Comparison of ENCODE assay signal across 1 cellular context in the genomic region with DNA sequence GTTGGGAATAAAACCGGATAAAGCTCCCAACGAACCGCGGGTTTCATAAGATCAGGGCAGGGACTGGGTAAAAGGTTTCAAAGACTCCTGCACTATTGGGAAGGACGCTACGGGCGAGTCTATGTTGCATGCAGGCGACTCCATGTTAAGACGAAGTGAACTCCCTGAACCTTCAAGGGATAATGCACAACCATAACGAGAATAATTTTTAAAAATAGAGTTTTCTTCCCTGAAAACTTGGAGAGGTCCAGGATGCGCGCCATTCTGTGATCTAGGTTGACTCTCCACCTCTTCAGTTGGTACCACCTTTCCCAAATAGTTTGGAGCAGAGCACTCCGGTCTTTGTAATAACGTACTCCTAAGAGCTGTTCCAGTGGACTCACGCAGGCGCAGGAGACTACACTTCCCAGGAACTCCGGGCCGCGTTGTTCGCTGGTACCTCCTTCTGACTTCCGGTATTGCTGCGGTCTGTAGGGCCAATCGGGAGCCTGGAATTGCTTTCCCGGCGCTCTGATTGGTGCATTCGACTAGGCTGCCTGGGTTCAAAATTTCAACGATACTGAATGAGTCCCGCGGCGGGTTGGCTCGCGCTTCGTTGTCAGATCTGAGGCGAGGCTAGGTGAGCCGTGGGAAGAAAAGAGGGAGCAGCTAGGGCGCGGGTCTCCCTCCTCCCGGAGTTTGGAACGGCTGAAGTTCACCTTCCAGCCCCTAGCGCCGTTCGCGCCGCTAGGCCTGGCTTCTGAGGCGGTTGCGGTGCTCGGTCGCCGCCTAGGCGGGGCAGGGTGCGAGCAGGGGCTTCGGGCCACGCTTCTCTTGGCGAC.
TF ChIP-seq lines count a peak whose summit lies in the region.

Gene TPX2, plus strand, starts transcription at position 562 of the 821 bp plus-strand sequence. CDS start 18,187 bp downstream, outside the sequence.

TF ChIP-seq in K562, 482 proteins besides CTCF, POLR2A, EP300 and RAD21 (continued from another document and continues in another):
- TF ChIP-seq ETV5 (CRISPR knock-in tag; IDR thresholded peaks at IDR 0.05; ENCODE audit: low read depth): 0 out of 2 replicates have a peak, but pooled peaks have one; percentile 40
- TF ChIP-seq USF1 (CRISPR knock-in tag; IDR thresholded peaks at IDR 0.05): no peak
- no peak for TF ChIP-seq TAL1 (IDR thresholded peaks at IDR 0.05)
- no peak for TF ChIP-seq ZNF224 (CRISPR knock-in tag; IDR thresholded peaks at IDR 0.05)
- no peak for TF ChIP-seq ZC3H11A (IDR thresholded peaks at IDR 0.05; ENCODE audit: low read depth, low read length)
- no peak; the same call in 1 of the 2 replicates for TF ChIP-seq NR2C2 (CRISPR knock-in tag; IDR thresholded peaks at IDR 0.05)
- TF ChIP-seq NR2C2 (tag; IDR thresholded peaks at IDR 0.05): peak; percentile 77; the same call in 1 of the 2 replicates
- no peak for TF ChIP-seq ZNF695 (CRISPR knock-in tag; IDR thresholded peaks at IDR 0.05)
- TF ChIP-seq EHMT2 (IDR thresholded peaks at IDR 0.05): no peak
- TF ChIP-seq SMARCE1 (IDR thresholded peaks at IDR 0.05): no peak; the same call in 1 of the 2 replicates
- no peak for TF ChIP-seq MAFF (IDR thresholded peaks at IDR 0.05; ENCODE audit: low read length)
- TF ChIP-seq ATF4 (CRISPR knock-in tag; IDR thresholded peaks at IDR 0.05): no peak
- TF ChIP-seq ZNF280A (IDR thresholded peaks at IDR 0.05; ENCODE audit: low read depth, partially characterized antibody): no peak
- TF ChIP-seq, protein P1, sequence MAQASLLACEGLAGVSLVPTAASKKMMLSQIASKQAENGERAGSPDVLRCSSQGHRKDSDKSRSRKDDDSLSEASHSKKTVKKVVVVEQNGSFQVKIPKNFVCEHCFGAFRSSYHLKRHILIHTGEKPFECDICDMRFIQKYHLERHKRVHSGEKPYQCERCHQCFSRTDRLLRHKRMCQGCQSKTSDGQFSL (CRISPR knock-in tag; IDR thresholded peaks at IDR 0.05): no peak
- TF ChIP-seq, protein P1 (tag; IDR thresholded peaks at IDR 0.05): no peak
- no peak for TF ChIP-seq CAMTA2 (CRISPR knock-in tag; conservative IDR thresholded peaks at IDR 0.05)
- TF ChIP-seq MTA1 (IDR thresholded peaks at IDR 0.05; ENCODE audit: borderline replicate concordance): no peak
- TF ChIP-seq THRA (IDR thresholded peaks at IDR 0.05): no peak
- TF ChIP-seq, protein P2, sequence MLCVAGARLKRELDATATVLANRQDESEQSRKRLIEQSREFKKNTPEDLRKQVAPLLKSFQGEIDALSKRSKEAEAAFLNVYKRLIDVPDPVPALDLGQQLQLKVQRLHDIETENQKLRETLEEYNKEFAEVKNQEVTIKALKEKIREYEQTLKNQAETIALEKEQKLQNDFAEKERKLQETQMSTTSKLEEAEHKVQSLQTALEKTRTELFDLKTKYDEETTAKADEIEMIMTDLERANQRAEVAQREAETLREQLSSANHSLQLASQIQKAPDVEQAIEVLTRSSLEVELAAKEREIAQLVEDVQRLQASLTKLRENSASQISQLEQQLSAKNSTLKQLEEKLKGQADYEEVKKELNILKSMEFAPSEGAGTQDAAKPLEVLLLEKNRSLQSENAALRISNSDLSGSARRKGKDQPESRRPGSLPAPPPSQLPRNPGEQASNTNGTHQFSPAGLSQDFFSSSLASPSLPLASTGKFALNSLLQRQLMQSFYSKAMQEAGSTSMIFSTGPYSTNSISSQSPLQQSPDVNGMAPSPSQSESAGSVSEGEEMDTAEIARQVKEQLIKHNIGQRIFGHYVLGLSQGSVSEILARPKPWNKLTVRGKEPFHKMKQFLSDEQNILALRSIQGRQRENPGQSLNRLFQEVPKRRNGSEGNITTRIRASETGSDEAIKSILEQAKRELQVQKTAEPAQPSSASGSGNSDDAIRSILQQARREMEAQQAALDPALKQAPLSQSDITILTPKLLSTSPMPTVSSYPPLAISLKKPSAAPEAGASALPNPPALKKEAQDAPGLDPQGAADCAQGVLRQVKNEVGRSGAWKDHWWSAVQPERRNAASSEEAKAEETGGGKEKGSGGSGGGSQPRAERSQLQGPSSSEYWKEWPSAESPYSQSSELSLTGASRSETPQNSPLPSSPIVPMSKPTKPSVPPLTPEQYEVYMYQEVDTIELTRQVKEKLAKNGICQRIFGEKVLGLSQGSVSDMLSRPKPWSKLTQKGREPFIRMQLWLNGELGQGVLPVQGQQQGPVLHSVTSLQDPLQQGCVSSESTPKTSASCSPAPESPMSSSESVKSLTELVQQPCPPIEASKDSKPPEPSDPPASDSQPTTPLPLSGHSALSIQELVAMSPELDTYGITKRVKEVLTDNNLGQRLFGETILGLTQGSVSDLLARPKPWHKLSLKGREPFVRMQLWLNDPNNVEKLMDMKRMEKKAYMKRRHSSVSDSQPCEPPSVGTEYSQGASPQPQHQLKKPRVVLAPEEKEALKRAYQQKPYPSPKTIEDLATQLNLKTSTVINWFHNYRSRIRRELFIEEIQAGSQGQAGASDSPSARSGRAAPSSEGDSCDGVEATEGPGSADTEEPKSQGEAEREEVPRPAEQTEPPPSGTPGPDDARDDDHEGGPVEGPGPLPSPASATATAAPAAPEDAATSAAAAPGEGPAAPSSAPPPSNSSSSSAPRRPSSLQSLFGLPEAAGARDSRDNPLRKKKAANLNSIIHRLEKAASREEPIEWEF (CRISPR knock-in tag; IDR thresholded peaks at IDR 0.05): no peak
- TF ChIP-seq ZNF124 (CRISPR knock-in tag; IDR thresholded peaks at IDR 0.05): no peak
- TF ChIP-seq, protein P3, sequence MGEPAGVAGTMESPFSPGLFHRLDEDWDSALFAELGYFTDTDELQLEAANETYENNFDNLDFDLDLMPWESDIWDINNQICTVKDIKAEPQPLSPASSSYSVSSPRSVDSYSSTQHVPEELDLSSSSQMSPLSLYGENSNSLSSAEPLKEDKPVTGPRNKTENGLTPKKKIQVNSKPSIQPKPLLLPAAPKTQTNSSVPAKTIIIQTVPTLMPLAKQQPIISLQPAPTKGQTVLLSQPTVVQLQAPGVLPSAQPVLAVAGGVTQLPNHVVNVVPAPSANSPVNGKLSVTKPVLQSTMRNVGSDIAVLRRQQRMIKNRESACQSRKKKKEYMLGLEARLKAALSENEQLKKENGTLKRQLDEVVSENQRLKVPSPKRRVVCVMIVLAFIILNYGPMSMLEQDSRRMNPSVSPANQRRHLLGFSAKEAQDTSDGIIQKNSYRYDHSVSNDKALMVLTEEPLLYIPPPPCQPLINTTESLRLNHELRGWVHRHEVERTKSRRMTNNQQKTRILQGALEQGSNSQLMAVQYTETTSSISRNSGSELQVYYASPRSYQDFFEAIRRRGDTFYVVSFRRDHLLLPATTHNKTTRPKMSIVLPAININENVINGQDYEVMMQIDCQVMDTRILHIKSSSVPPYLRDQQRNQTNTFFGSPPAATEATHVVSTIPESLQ (CRISPR knock-in tag; IDR thresholded peaks at IDR 0.05): no peak; the same call in 1 of the 2 replicates
- TF ChIP-seq PTTG1 (tag; IDR thresholded peaks at IDR 0.05; ENCODE audit: low read depth): no peak
- TF ChIP-seq, protein P4, sequence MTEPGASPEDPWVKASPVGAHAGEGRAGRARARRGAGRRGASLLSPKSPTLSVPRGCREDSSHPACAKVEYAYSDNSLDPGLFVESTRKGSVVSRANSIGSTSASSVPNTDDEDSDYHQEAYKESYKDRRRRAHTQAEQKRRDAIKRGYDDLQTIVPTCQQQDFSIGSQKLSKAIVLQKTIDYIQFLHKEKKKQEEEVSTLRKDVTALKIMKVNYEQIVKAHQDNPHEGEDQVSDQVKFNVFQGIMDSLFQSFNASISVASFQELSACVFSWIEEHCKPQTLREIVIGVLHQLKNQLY (CRISPR knock-in tag; conservative IDR thresholded peaks at IDR 0.05): no peak
- TF ChIP-seq GATAD2A (IDR thresholded peaks at IDR 0.05): 0 out of 2 replicates have a peak, but pooled peaks have one; percentile 27
- no peak for TF ChIP-seq ZC3H8 (IDR thresholded peaks at IDR 0.05)
- no peak for TF ChIP-seq ZNF551 (CRISPR knock-in tag; IDR thresholded peaks at IDR 0.05)
- no peak for TF ChIP-seq RFX1 (IDR thresholded peaks at IDR 0.05)
- TF ChIP-seq MYNN (IDR thresholded peaks at IDR 0.05): no peak; the same call in 1 of the 2 replicates
- no peak for TF ChIP-seq MYNN (CRISPR knock-in tag; IDR thresholded peaks at IDR 0.05)
- TF ChIP-seq ZNF217 (CRISPR knock-in tag; IDR thresholded peaks at IDR 0.05): no peak
- TF ChIP-seq ZKSCAN8 (CRISPR knock-in tag; IDR thresholded peaks at IDR 0.05): no peak
- no peak for TF ChIP-seq U2AF2 (optimal IDR thresholded peaks at IDR 0.05; ENCODE audit: low read depth, low read length)
- TF ChIP-seq, protein P5, sequence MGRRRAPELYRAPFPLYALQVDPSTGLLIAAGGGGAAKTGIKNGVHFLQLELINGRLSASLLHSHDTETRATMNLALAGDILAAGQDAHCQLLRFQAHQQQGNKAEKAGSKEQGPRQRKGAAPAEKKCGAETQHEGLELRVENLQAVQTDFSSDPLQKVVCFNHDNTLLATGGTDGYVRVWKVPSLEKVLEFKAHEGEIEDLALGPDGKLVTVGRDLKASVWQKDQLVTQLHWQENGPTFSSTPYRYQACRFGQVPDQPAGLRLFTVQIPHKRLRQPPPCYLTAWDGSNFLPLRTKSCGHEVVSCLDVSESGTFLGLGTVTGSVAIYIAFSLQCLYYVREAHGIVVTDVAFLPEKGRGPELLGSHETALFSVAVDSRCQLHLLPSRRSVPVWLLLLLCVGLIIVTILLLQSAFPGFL (CRISPR knock-in tag; IDR thresholded peaks at IDR 0.05): peak; percentile 27; the same call in 1 of the 2 replicates
- peak; percentile 90 for TF ChIP-seq RBM25 (IDR thresholded peaks at IDR 0.05; ENCODE audit: low read depth, low read length, severe bottlenecking)
- TF ChIP-seq HOXB6 (CRISPR knock-in tag; IDR thresholded peaks at IDR 0.05; ENCODE audit: borderline replicate concordance): no peak
- TF ChIP-seq ZNF398 (CRISPR knock-in tag; IDR thresholded peaks at IDR 0.05): no peak
- no peak for TF ChIP-seq EWSR1 (IDR thresholded peaks at IDR 0.05; ENCODE audit: borderline replicate concordance, low read depth, partially characterized antibody)
- TF ChIP-seq TCF3 (CRISPR knock-in tag; IDR thresholded peaks at IDR 0.05): no peak
- peak; percentile 12; the same call in 1 of the 2 replicates for TF ChIP-seq PKNOX1 (IDR thresholded peaks at IDR 0.05)
- TF ChIP-seq SNAPC5 (CRISPR knock-in tag; IDR thresholded peaks at IDR 0.05): no peak
- TF ChIP-seq CEBPG (CRISPR knock-in tag; IDR thresholded peaks at IDR 0.05): no peak
- TF ChIP-seq CEBPG (tag; conservative IDR thresholded peaks at IDR 0.05 in 1 of 2, IDR thresholded peaks at IDR 0.05 in 1 of 2): no peak
- no peak for TF ChIP-seq MAFK (IDR thresholded peaks at IDR 0.05; ENCODE audit: low read length)
- no peak for TF ChIP-seq ADNP (tag; IDR thresholded peaks at IDR 0.05)
